Comparison of ENCODE assay signal across 11 cellular contexts in the genomic region with DNA sequence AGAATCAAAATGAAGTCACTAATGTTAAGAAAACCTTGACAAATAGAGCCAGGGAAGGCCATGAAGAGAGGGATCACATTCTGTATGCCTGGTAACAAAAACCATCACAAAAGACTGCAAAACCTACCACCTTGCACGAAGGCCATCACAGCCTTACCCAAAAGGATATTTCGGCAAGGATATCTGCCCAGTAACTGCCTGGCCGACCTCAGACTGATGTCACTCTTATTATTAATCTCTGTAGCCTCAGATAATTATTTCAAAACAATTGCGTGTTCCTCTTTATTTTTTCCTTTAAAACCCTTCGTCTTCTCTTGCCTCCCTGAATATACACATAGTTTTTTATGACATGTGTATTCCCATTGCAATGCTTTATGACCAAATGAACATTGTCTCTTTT. TPM values are rescaled to one million over a fixed set of nuclear protein-coding genes. Genes with fewer than 3 reads are reported as not detected.
"Had no signal": no experiment of that assay in that cellular context is flagged by ENCODE, and none has a peak within 500 bp of the region (broad histone marks: within the 10 kb centered on the region; RNA-seq: fewer than 3 reads in every experiment).

No MANE protein-coding gene starts in this region.

- H3K4me1 Mint-ChIP-seq: GM23338, H9 had no signal

- DNase-seq: GM23248, GOT3, H7, H9, HCEC 1CT, HFFc6 had no signal

- H3K4me3 Mint-ChIP-seq: GM23338, H9, HFFc6 had no signal

- ATAC-seq: GM23338, HCT116 had no signal

- H3K4me1 ChIP-seq: HAP-1 had no signal

- H3K4me3 ChIP-seq: GM23248, GM23338, HAP-1 had no signal

- H3K36me3 ChIP-seq: HAP-1 had no signal

- H3K27ac ChIP-seq: GM23248 had no signal

- H3K9me3 ChIP-seq: HAP-1 had no signal

- H3K9me3 Mint-ChIP-seq: GM23338, H9 had no signal

- H3K27ac Mint-ChIP-seq: GM23338, H9, HFFc6 had no signal

RNA-seq across cellular contexts. Expression of gene CDC14C, which starts 52.5 kb away (rescaled TPM):
- total RNA-seq: H1, H4, H7, H9 had no signal
